ENCODE assay signal across 8 cellular contexts in genomic region chr6:3063733-3064700, GRCh38. TPM values are rescaled to one million over a fixed set of nuclear protein-coding genes. Genes with fewer than 3 reads are reported as not detected.
DNase-seq lines count a peak whose midpoint lies in the region; ATAC-seq and TF ChIP-seq lines count a peak whose summit lies in the region.

No MANE protein-coding gene starts in this region.

- H3K27ac Mint-ChIP-seq in activated CD8-positive, alpha-beta T cell treated with anti-CD3 and anti-CD28 coated beads, Interleukin-2, amount 10 ng/mL, durations not matched to agents 7 days and 5 days: peak overlapping the region; percentile 84

- 0 to 1% methylated on average over 57 to 85 of the region's 85 CpGs for whole genome bisulfite sequencing in lung, 2 donors

- H3K27me3 Mint-ChIP-seq in activated CD8-positive, alpha-beta T cell treated with anti-CD3 and anti-CD28 coated beads, Interleukin-2, amount 10 ng/mL, durations not matched to agents 7 days and 5 days (ENCODE audit: low read depth): no peaks in the 10 kb centered on the region

- POLR2A ChIA-PET in activated CD8-positive, alpha-beta T cell treated with anti-CD3 and anti-CD28 coated beads, Interleukin-2, amount 10 ng/mL, durations not matched to agents 7 days and 5 days (lab: Charles Lee): interaction anchor here (0.6 to 1.3 kb wide), 18 partner anchors 10 to 298 kb away, joined by 3 to 24 read pairs (median 4); partner anchors contain the start of genes BPHL, NQO2, PSMG4 and SERPINB1

- peak; percentile 63 for DNase-seq in GM19238 (ENCODE audit: insufficient read length, low spot score)
- peak; percentile 86 for DNase-seq in NCI-H774 (lab: John Stamatoyannopoulos, UW)
- peak; percentile 94 for DNase-seq in activated CD8-positive, alpha-beta T cell treated with anti-CD3 and anti-CD28 coated beads, Interleukin-2, amount 10 ng/mL, durations not matched to agents 7 days and 5 days
- DNase-seq in ecto neural progenitor cell (ENCODE audit: low spot score): peak; percentile 87
- DNase-seq in lung (ENCODE audit: low spot score): peak; percentile 96
- DNase-seq in stimulated activated CD4-positive, alpha-beta T cell treated with anti-CD3 and anti-CD28 coated beads, TNF-alpha, amount 100 ng/mL, for 24 hours (ENCODE audit: low read depth in 3 of 3): peak; percentile 81 to 90 (median 82)

- CTCF ChIA-PET in activated CD8-positive, alpha-beta T cell treated with anti-CD3 and anti-CD28 coated beads, Interleukin-2, amount 10 ng/mL, durations not matched to agents 7 days and 5 days (lab: Charles Lee): interaction anchor here (0.7 to 1.2 kb wide), 6 partner anchors 40 to 273 kb away, joined by 3 to 19 read pairs (median 4); partner anchors contain the start of gene NQO2

- no peak for TF ChIP-seq CTCF in lung (IDR thresholded peaks at IDR 0.05; ENCODE audit: control extremely low read depth, extremely low read depth)

- H3K36me3 ChIP-seq in BLaER1 (no peaks in the 10 kb centered on the region), lung (ENCODE audit: control insufficient read depth in 2 of 2, insufficient read depth in 2 of 2, low read length in 2 of 2) (no peaks in the 10 kb centered on the region)

- H3K4me1 Mint-ChIP-seq in activated CD8-positive, alpha-beta T cell treated with anti-CD3 and anti-CD28 coated beads, Interleukin-2, amount 10 ng/mL, durations not matched to agents 7 days and 5 days (ENCODE audit: low read depth): peaks cover 51% of the 10 kb centered on the region

- H3K9ac ChIP-seq in BLaER1: peak overlapping the region; percentile 79

- no peaks in the 10 kb centered on the region for H3K27me3 ChIP-seq in BLaER1
- H3K27me3 ChIP-seq in lung (ENCODE audit: control insufficient read depth, insufficient read depth): no peaks in the 10 kb centered on the region

- H3K9me3 ChIP-seq in BLaER1 (no peaks in the 10 kb centered on the region), lung (ENCODE audit: control insufficient read depth in 2 of 2, insufficient read depth in 1 of 2, low read length in 1 of 2) (no peaks in the 10 kb centered on the region)

- ATAC-seq in HG03442 (IDR thresholded peaks at IDR 0.05; ENCODE audit: unreplicated experiment) (peak; percentile 64), lung (ENCODE audit: insufficient read depth, low FRiP score) (peak; percentile 93)
- peak; percentile 86 for ATAC-seq in activated CD8-positive, alpha-beta T cell treated with anti-CD3 and anti-CD28 coated beads, Interleukin-2, amount 10 ng/mL, durations not matched to agents 7 days and 5 days

- peak overlapping the region; percentile 97 for H3K4me2 ChIP-seq in BLaER1

- no peaks in the 10 kb centered on the region for H3K9me3 Mint-ChIP-seq in activated CD8-positive, alpha-beta T cell treated with anti-CD3 and anti-CD28 coated beads, Interleukin-2, amount 10 ng/mL, durations not matched to agents 7 days and 5 days (ENCODE audit: insufficient read depth)

- H3K4me1 ChIP-seq in BLaER1 (peaks cover 54% of the 10 kb centered on the region), lung (ENCODE audit: control insufficient read depth in 2 of 2, insufficient read depth in 2 of 2, low read length in 2 of 2) (no peaks in the 10 kb centered on the region)

- peak overlapping the region; percentile 81 for H3K4me3 Mint-ChIP-seq in activated CD8-positive, alpha-beta T cell treated with anti-CD3 and anti-CD28 coated beads, Interleukin-2, amount 10 ng/mL, durations not matched to agents 7 days and 5 days

- H4K20me1 ChIP-seq in BLaER1: no peaks in the 10 kb centered on the region; the same call in 1 of the 2 replicates

- peaks cover 19% of the 10 kb centered on the region for H3K36me3 Mint-ChIP-seq in activated CD8-positive, alpha-beta T cell treated with anti-CD3 and anti-CD28 coated beads, Interleukin-2, amount 10 ng/mL, durations not matched to agents 7 days and 5 days (ENCODE audit: low read depth)

- H3K27ac ChIP-seq in BLaER1: peak overlapping the region; percentile 65
- H3K27ac ChIP-seq in lung (ENCODE audit: low read depth in 1 of 2, low read length in 1 of 2): peak overlapping the region; percentile 94 to 97

- H3K4me3 ChIP-seq in BLaER1 (peak overlapping the region; percentile 80), lung (peak overlapping the region; percentile 69)

RNA-seq across cellular contexts. Expression of gene RIPK1, which starts 4.3 kb away (rescaled TPM):
- 10 to 100 TPM; 28.0 to 28.1 TPM for total RNA-seq in activated CD8-positive, alpha-beta T cell treated with anti-CD3 and anti-CD28 coated beads, Interleukin-2, amount 10 ng/mL, durations not matched to agents 7 days and 5 days
- total RNA-seq in lung: 10 to 100 TPM; 21.9 to 24.1 TPM
- polyA plus RNA-seq in lung: 10 to 100 TPM; 12.1 to 17.6 TPM

RNA-seq across cellular contexts. Expression of gene BPHL, which starts 54.5 kb away (rescaled TPM):
- 1 to 10 TPM; 5.5 to 8.0 TPM for total RNA-seq in activated CD8-positive, alpha-beta T cell treated with anti-CD3 and anti-CD28 coated beads, Interleukin-2, amount 10 ng/mL, durations not matched to agents 7 days and 5 days
- 10 to 100 TPM; 14.2 to 14.9 TPM for total RNA-seq in lung
- polyA plus RNA-seq in lung: 10 to 100 TPM in 1 of 2 donors, 1 to 10 TPM in 1; 6.0 to 11.7 TPM

Comparison
In these comparisons a context has a peak if more than half of its experiments do, and no peak if none do; other contexts are left out.
1. Peak in every context shown above with its lines: DNase-seq, ATAC-seq, H3K4me3 ChIP-seq and H3K27ac ChIP-seq.